Comparison of ENCODE assay signal across 13 cellular contexts in genomic region chr13:39282400-39282972, GRCh38.
DNase-seq lines count a peak whose midpoint lies in the region; ATAC-seq and TF ChIP-seq lines count a peak whose summit lies in the region.
"Had no signal": no experiment of that assay in that cellular context is flagged by ENCODE, and none has a peak within 500 bp of the region (broad histone marks: within the 10 kb centered on the region; RNA-seq: fewer than 3 reads in every experiment).

No MANE protein-coding gene starts in this region.

- DNase-seq in AG20443 (ENCODE audit: low spot score) (no peak), cardiac septum (ENCODE audit: low spot score) (no peak), D341Med (ENCODE audit: low spot score) (no peak), NCI-H1694 (lab: John Stamatoyannopoulos, UW) (no peak)
- DNase-seq: activated T-cell treated with anti-CD3 and anti-CD28 coated beads, Interleukin-2, amount 50 U/mL, for 4 hours; H7; NCI-H748 treated with DMSO at 0.1 percent for 48 hours; T-helper 2 cell; uterus had no signal

- intact Hi-C loops in cardiac septum (cut with DNase I) = no loop called here

- no peak for TF ChIP-seq CTCF in VCaP (conservative IDR thresholded peaks at IDR 0.05)

- peak overlapping the region; percentile 47 for H3K27ac ChIP-seq in VCaP
- H3K27ac ChIP-seq: uterus had no signal

- ATAC-seq in GM18520 (IDR thresholded peaks at IDR 0.05; ENCODE audit: unreplicated experiment) = peak; percentile 93
- peak; percentile 94 for ATAC-seq in GM21447 (IDR thresholded peaks at IDR 0.05; ENCODE audit: unreplicated experiment)
- ATAC-seq in HG03095 (IDR thresholded peaks at IDR 0.05; ENCODE audit: unreplicated experiment) = peak; percentile 97
- ATAC-seq: activated T-cell treated with anti-CD3 and anti-CD28 coated beads, Interleukin-2, amount 50 U/mL, for 4 hours had no signal
